Comparison of ENCODE assay signal across 8 cellular contexts in the genomic region with DNA sequence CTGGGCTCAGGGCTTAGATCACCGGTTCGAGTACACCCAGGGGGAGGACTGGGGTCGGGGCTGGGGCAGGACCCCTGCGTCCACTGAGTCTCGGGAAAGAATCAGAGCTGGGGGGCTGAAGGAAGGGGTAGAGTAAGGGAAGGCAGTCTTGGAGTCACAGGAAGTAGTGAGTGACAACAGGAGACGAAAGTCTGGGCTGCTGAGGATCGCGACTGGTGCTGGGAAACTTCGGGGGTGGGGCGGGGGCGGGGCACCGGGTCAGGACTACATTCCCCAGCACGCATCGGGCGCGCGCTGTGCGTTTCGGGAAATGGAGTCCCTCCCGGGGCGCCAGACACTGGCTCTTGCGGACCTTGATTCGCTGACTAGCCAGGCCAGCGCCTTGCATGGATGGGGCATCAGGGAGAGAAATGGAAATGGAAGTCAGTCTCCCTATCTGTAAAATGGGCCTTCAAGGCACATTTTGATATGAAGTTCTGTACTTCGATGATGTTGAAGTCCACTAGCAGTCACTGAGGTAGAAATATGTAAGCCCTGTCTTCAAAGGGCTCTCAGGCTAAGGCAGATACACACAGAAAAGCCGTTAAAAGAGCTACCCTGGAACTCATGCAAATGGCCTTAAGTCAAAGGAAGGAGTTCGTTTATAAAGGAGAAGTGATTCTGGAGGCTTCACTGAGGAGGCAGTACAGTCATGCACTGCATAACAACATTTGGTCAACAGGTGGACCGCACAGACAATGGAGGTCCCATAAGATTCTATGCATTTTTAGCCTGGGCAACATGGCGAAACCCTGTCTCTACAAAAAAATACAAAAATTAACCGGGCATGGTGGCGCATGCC. TPM values are rescaled to one million over a fixed set of nuclear protein-coding genes. Genes with fewer than 3 reads are reported as not detected.
DNase-seq lines count a peak whose midpoint lies in the region; ATAC-seq and TF ChIP-seq lines count a peak whose summit lies in the region.

No MANE protein-coding gene starts in this region.

- H3K27ac Mint-ChIP-seq in mesothelial cell of epicardium = peak overlapping the region; percentile 100

- peak; percentile 81 for DNase-seq in DMS153 (lab: John Stamatoyannopoulos, UW)
- peak; percentile 72 for DNase-seq in NOMO-1 treated with DMSO at 0.1 percent for 48 hours (lab: John Stamatoyannopoulos, UW; ENCODE audit: unreplicated experiment)
- peak; percentile 65 for DNase-seq in activated T-cell treated with anti-CD3 and anti-CD28 coated beads for 4 hours
- peak; percentile 92 for DNase-seq in epidermal melanocyte (ENCODE audit: insufficient read length, low spot score)
- peak; percentile 73 to 80 for DNase-seq in mesothelial cell of epicardium (ENCODE audit: low spot score in 2 of 2, unreplicated experiment in 2 of 2)
- DNase-seq in stimulated activated CD8-positive, alpha-beta memory T cell treated with anti-CD3 and anti-CD28 coated beads, Interleukin-15, amount 100 ng/mL, for 24 hours (ENCODE audit: low read depth) = peak; percentile 66

- H3K27me3 Mint-ChIP-seq in mesothelial cell of epicardium (ENCODE audit: low read depth) = no peaks in the 10 kb centered on the region

- no peaks in the 10 kb centered on the region for H3K9me3 Mint-ChIP-seq in mesothelial cell of epicardium

- H3K4me3 Mint-ChIP-seq in mesothelial cell of epicardium = peak overlapping the region; percentile 88

- H3K4me1 Mint-ChIP-seq in mesothelial cell of epicardium = peaks cover 41% of the 10 kb centered on the region

- peak; percentile 41 for ATAC-seq in HG02798 (IDR thresholded peaks at IDR 0.05; ENCODE audit: poor library complexity, unreplicated experiment)
- no peak for ATAC-seq in GM21367 (IDR thresholded peaks at IDR 0.05; ENCODE audit: unreplicated experiment)

- no peaks in the 10 kb centered on the region for H3K36me3 Mint-ChIP-seq in mesothelial cell of epicardium

- no peak for TF ChIP-seq CTCF in mesothelial cell of epicardium (IDR thresholded peaks at IDR 0.05; ENCODE audit: unreplicated experiment)

RNA-seq across cellular contexts. Expression of a gene that starts 0.7 kb away (rescaled TPM):
- 9.1 to 11.5 TPM (median 10.3 TPM) in 3 replicates for total RNA-seq in mesothelial cell of epicardium

RNA-seq across cellular contexts. Expression of a gene that starts 3.2 kb away (rescaled TPM):
- 43.6 to 44.8 TPM (median 43.9 TPM) in 3 replicates for total RNA-seq in mesothelial cell of epicardium

RNA-seq across cellular contexts. Expression of a gene that starts 26.3 kb away (rescaled TPM):
- 53.5 to 56.4 TPM (median 54.9 TPM) in 3 replicates for total RNA-seq in mesothelial cell of epicardium

RNA-seq across cellular contexts. Expression of a gene that starts 51.8 kb away (rescaled TPM):
- 25.8 to 28.2 TPM (median 26.2 TPM) in 3 replicates for total RNA-seq in mesothelial cell of epicardium
